ENCODE assay signal across 1 cellular context in the genomic region with DNA sequence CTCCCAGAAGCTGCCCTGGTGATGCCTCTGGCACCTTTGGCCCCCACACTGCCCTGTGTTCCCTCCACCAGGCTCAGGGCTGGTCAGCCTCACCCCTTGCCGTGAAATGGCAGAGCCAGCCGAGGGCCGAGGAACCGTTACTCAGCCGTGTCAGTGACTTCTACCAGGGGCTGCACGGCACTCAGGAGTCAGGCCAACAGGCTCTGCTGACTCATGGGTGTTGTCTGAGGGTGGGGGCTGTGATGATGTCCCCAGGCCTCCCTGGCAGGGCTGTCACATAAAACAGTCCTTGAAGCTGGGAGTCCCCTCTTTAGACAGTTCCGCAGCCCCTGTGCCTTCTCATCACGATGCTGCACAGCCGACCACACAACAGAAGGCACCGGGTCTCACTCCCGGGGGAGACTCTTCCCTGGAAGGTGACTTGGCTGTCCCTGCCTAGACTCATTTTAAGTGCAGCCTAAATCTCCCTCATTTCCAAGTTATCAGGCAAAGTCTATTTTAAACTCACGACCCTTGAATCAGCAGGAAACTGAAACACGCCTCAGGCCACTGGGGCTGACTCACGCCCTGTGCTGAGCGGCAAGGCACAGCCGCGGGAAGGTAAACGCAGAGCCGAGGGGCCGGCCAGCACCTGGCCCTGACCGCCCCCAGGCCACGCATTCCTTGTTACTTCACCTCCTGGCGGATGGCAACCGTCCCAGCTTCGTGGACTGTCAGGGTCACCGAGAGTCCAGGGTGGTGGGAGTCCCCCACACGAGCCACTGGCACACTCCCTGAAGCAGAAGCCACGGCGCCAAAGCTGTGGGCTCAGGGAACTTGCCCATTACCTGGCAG.
A peak's percentile ranks its signal among the peaks of the same experiment; 100 is the strongest.
TF ChIP-seq lines count a peak whose summit lies in the region.

No MANE protein-coding gene starts in this region.

TF ChIP-seq in K562, 482 proteins besides CTCF, POLR2A, EP300 and RAD21 (continues in another document):
- TF ChIP-seq, protein P1, sequence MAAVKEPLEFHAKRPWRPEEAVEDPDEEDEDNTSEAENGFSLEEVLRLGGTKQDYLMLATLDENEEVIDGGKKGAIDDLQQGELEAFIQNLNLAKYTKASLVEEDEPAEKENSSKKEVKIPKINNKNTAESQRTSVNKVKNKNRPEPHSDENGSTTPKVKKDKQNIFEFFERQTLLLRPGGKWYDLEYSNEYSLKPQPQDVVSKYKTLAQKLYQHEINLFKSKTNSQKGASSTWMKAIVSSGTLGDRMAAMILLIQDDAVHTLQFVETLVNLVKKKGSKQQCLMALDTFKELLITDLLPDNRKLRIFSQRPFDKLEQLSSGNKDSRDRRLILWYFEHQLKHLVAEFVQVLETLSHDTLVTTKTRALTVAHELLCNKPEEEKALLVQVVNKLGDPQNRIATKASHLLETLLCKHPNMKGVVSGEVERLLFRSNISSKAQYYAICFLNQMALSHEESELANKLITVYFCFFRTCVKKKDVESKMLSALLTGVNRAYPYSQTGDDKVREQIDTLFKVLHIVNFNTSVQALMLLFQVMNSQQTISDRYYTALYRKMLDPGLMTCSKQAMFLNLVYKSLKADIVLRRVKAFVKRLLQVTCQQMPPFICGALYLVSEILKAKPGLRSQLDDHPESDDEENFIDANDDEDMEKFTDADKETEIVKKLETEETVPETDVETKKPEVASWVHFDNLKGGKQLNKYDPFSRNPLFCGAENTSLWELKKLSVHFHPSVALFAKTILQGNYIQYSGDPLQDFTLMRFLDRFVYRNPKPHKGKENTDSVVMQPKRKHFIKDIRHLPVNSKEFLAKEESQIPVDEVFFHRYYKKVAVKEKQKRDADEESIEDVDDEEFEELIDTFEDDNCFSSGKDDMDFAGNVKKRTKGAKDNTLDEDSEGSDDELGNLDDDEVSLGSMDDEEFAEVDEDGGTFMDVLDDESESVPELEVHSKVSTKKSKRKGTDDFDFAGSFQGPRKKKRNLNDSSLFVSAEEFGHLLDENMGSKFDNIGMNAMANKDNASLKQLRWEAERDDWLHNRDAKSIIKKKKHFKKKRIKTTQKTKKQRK (IDR thresholded peaks at IDR 0.05; ENCODE audit: borderline replicate concordance, low read depth, low read length) = no peak
- TF ChIP-seq SFPQ (IDR thresholded peaks at IDR 0.05; ENCODE audit: low read depth, low read length) (no peak), COPS2 (conservative IDR thresholded peaks at IDR 0.05) (no peak), RREB1 (CRISPR knock-in tag; IDR thresholded peaks at IDR 0.05) (no peak), ZNF77 (CRISPR knock-in tag; IDR thresholded peaks at IDR 0.05) (no peak), JUN (IDR thresholded peaks at IDR 0.05; ENCODE audit: borderline replicate concordance, low read depth, low read length) (peak; percentile 14; the same call in 1 of the 2 replicates), JUN (CRISPR knock-in tag; IDR thresholded peaks at IDR 0.05; ENCODE audit: borderline replicate concordance) (no peak), EHMT2 (IDR thresholded peaks at IDR 0.05) (no peak), TAF1 (IDR thresholded peaks at IDR 0.05; ENCODE audit: control insufficient read depth, extremely low read depth, insufficient read depth, low read length, severe bottlenecking) (no peak), BRD4 (IDR thresholded peaks at IDR 0.05) (no peak), SMARCE1 (IDR thresholded peaks at IDR 0.05) (0 out of 2 replicates have a peak, but pooled peaks have one; percentile 23), HDAC1 (IDR thresholded peaks at IDR 0.05) (peak in 1 of 2 experiments; percentile 70; a peak in 2 of 4 replicates), ZC3H4 (CRISPR knock-in tag; IDR thresholded peaks at IDR 0.05; ENCODE audit: borderline replicate concordance) (no peak), CEBPB (tag; IDR thresholded peaks at IDR 0.05) (no peak), NCOA2 (IDR thresholded peaks at IDR 0.05; ENCODE audit: partially characterized antibody in 2 of 2) (no peak), SMC3 (conservative IDR thresholded peaks at IDR 0.05; ENCODE audit: insufficient read depth, low read depth, low read length) (no peak), KAT7 (CRISPR knock-in tag; IDR thresholded peaks at IDR 0.05; ENCODE audit: borderline replicate concordance) (no peak), ZBTB26 (CRISPR knock-in tag; IDR thresholded peaks at IDR 0.05) (no peak), LCOR (CRISPR knock-in tag; IDR thresholded peaks at IDR 0.05) (no peak), FOXK2 (conservative IDR thresholded peaks at IDR 0.05 in 1 of 2, IDR thresholded peaks at IDR 0.05 in 1 of 2; ENCODE audit: low read depth in 2 of 2) (peak; percentile 28 to 32; a peak in 3 of 4 replicates), HES1 (IDR thresholded peaks at IDR 0.05; ENCODE audit: low read depth) (no peak), TRIM24 (IDR thresholded peaks at IDR 0.05) (no peak), NFE2 (IDR thresholded peaks at IDR 0.05; ENCODE audit: low read depth) (peak; percentile 92), TCF7 (IDR thresholded peaks at IDR 0.05; ENCODE audit: borderline replicate concordance) (no peak), TBL1XR1 (IDR thresholded peaks at IDR 0.05; ENCODE audit: low read length in 2 of 2) (no peak), BDP1 (IDR thresholded peaks at IDR 0.05; ENCODE audit: insufficient read depth, insufficient read length) (no peak)
- TF ChIP-seq, protein P2, sequence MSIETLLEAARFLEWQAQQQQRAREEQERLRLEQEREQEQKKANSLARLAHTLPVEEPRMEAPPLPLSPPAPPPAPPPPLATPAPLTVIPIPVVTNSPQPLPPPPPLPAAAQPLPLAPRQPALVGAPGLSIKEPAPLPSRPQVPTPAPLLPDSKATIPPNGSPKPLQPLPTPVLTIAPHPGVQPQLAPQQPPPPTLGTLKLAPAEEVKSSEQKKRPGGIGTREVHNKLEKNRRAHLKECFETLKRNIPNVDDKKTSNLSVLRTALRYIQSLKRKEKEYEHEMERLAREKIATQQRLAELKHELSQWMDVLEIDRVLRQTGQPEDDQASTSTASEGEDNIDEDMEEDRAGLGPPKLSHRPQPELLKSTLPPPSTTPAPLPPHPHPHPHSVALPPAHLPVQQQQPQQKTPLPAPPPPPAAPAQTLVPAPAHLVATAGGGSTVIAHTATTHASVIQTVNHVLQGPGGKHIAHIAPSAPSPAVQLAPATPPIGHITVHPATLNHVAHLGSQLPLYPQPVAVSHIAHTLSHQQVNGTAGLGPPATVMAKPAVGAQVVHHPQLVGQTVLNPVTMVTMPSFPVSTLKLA (conservative IDR thresholded peaks at IDR 0.05) = peak; percentile 53 to 77
- TF ChIP-seq, protein P3, sequence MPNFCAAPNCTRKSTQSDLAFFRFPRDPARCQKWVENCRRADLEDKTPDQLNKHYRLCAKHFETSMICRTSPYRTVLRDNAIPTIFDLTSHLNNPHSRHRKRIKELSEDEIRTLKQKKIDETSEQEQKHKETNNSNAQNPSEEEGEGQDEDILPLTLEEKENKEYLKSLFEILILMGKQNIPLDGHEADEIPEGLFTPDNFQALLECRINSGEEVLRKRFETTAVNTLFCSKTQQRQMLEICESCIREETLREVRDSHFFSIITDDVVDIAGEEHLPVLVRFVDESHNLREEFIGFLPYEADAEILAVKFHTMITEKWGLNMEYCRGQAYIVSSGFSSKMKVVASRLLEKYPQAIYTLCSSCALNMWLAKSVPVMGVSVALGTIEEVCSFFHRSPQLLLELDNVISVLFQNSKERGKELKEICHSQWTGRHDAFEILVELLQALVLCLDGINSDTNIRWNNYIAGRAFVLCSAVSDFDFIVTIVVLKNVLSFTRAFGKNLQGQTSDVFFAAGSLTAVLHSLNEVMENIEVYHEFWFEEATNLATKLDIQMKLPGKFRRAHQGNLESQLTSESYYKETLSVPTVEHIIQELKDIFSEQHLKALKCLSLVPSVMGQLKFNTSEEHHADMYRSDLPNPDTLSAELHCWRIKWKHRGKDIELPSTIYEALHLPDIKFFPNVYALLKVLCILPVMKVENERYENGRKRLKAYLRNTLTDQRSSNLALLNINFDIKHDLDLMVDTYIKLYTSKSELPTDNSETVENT (CRISPR knock-in tag; IDR thresholded peaks at IDR 0.05) = no peak
